In genomic region chr1:191711961-191712360, GRCh38 we compare ENCODE assay signal across 21 cellular contexts.
DNase-seq lines count a peak whose midpoint lies in the region; ATAC-seq and TF ChIP-seq lines count a peak whose summit lies in the region.
"Had no signal": no experiment of that assay in that cellular context is flagged by ENCODE, and none has a peak within 500 bp of the region (broad histone marks: within the 10 kb centered on the region; RNA-seq: fewer than 3 reads in every experiment).

No MANE protein-coding gene starts in this region.

- DNase-seq in DND-41 (no peak), smooth muscle cell (lab: John Stamatoyannopoulos, UW; ENCODE audit: unreplicated experiment) (no peak), kidney glomerular epithelial cell (lab: John Stamatoyannopoulos, UW) (no peak), aorta (no peak)
- DNase-seq: AML-193; Caco-2; Calu3; CD4-positive, alpha-beta T cell; CD8-positive, alpha-beta T cell; DMS79 treated with DMSO at 0.1 percent for 48 hours; EL; GDM1 had no signal

- H3K4me1 Mint-ChIP-seq in stimulated activated memory B cell treated with anti-CD40 and anti-IgM and Interleukin-4, amounts not matched to agents 10 μg/mL and 1 μg/mL and 100 μg/mL, for 72 hours = no peaks in the 10 kb centered on the region
- H3K4me1 Mint-ChIP-seq: B cell had no signal

- H3K36me3 Mint-ChIP-seq in stimulated activated memory B cell treated with anti-CD40 and anti-IgM and Interleukin-4, amounts not matched to agents 10 μg/mL and 1 μg/mL and 100 μg/mL, for 72 hours = no peaks in the 10 kb centered on the region
- H3K36me3 Mint-ChIP-seq: CD8-positive, alpha-beta T cell had no signal

- no peaks in the 10 kb centered on the region for H3K36me3 ChIP-seq in DND-41 (ENCODE audit: insufficient read depth, low read length)
- H3K36me3 ChIP-seq in Loucy (ENCODE audit: insufficient read depth, low read length) = no peaks in the 10 kb centered on the region
- H3K36me3 ChIP-seq in muscle layer of colon (ENCODE audit: insufficient read depth, low read length) = no peaks in the 10 kb centered on the region
- H3K36me3 ChIP-seq in smooth muscle cell (ENCODE audit: low read depth) = no peaks in the 10 kb centered on the region
- no peaks in the 10 kb centered on the region for H3K36me3 ChIP-seq in aorta (ENCODE audit: control insufficient read depth in 1 of 2, insufficient read depth in 2 of 2, low read length in 1 of 2)
- H3K36me3 ChIP-seq: BLaER1 treated with 17β-estradiol and CSF1 and Interleukin-3, amounts not matched to agents 10 nM and 100 nM had no signal

- ATAC-seq in DND-41 (ENCODE audit: insufficient read depth, low read depth) = no peak
- ATAC-seq in stimulated activated memory B cell treated with anti-CD40 and anti-IgM and Interleukin-4, amounts not matched to agents 10 μg/mL and 1 μg/mL and 100 μg/mL, for 72 hours = peak; percentile 27
- ATAC-seq in aorta (ENCODE audit: low FRiP score) = no peak
- ATAC-seq: A549; CD8-positive, alpha-beta T cell; GM12878 had no signal

- H3K79me2 ChIP-seq in DND-41 (ENCODE audit: insufficient read depth, low read length) (no peaks in the 10 kb centered on the region), Loucy (ENCODE audit: insufficient read depth, low read length) (no peaks in the 10 kb centered on the region), smooth muscle cell (ENCODE audit: low read depth) (no peaks in the 10 kb centered on the region)

- peaks cover 3% of the 10 kb centered on the region for H3K9me3 Mint-ChIP-seq in stimulated activated memory B cell treated with anti-CD40 and anti-IgM and Interleukin-4, amounts not matched to agents 10 μg/mL and 1 μg/mL and 100 μg/mL, for 72 hours

- WGBS in smooth muscle cell (ENCODE audit: low lambda C conversion rate) = 72% methylated on average over 6 of the region's 6 CpGs
- 84 to 88% methylated on average over 6 of the region's 6 CpGs for WGBS in aorta, 2 donors

- H4K20me1 ChIP-seq in DND-41 (ENCODE audit: insufficient read depth, low read length) (no peaks in the 10 kb centered on the region), Loucy (ENCODE audit: insufficient read depth, low read length, poor library complexity, severe bottlenecking) (no peaks in the 10 kb centered on the region), smooth muscle cell (ENCODE audit: low read depth) (no peaks in the 10 kb centered on the region)
- H4K20me1 ChIP-seq: BLaER1 treated with 17β-estradiol and CSF1 and Interleukin-3, amounts not matched to agents 10 nM and 100 nM had no signal

- H3K4me1 ChIP-seq in DND-41 (ENCODE audit: insufficient read depth, low read length) (peaks cover 7% of the 10 kb centered on the region; the same call in 1 of the 2 replicates), Loucy (ENCODE audit: insufficient read depth, low read length, poor library complexity, severe bottlenecking) (peaks cover 23% of the 10 kb centered on the region), muscle layer of colon (ENCODE audit: insufficient read depth, low read length) (peaks cover 4% of the 10 kb centered on the region), smooth muscle cell (ENCODE audit: low read depth) (no peaks in the 10 kb centered on the region), aorta (ENCODE audit: control insufficient read depth in 1 of 2, insufficient read depth in 2 of 2, low read length in 2 of 2) (no peaks in the 10 kb centered on the region)
- H3K4me1 ChIP-seq: A549; BLaER1 treated with 17β-estradiol and CSF1 and Interleukin-3, amounts not matched to agents 10 nM and 100 nM; Caco-2 had no signal

- TF ChIP-seq CTCF in DND-41 (IDR thresholded peaks at IDR 0.05; ENCODE audit: borderline replicate concordance, extremely low read depth, low read length, poor library complexity, severe bottlenecking) (no peak), Loucy (conservative IDR thresholded peaks at IDR 0.05; ENCODE audit: low read length) (no peak), smooth muscle cell (IDR thresholded peaks at IDR 0.05; ENCODE audit: borderline replicate concordance, insufficient read depth, poor library complexity, severe bottlenecking) (no peak)

- H3K4me3 Mint-ChIP-seq in stimulated activated memory B cell treated with anti-CD40 and anti-IgM and Interleukin-4, amounts not matched to agents 10 μg/mL and 1 μg/mL and 100 μg/mL, for 72 hours = no peak overlapping the region
- H3K4me3 Mint-ChIP-seq: B cell; CD4-positive, alpha-beta T cell; CD8-positive, alpha-beta T cell had no signal

- H2AFZ ChIP-seq in DND-41 (ENCODE audit: low read depth, low read length) (0 out of 2 replicates have a peak overlapping the region, but pooled peaks have one; percentile 33), Loucy (ENCODE audit: low read length) (peak overlapping the region; percentile 46), smooth muscle cell (ENCODE audit: low read depth) (no peak overlapping the region)

- H3K27me3 ChIP-seq in DND-41 (ENCODE audit: insufficient read depth, low read length, poor library complexity) (no peaks in the 10 kb centered on the region), Loucy (ENCODE audit: insufficient read depth, low read length, poor library complexity, severe bottlenecking) (no peaks in the 10 kb centered on the region), muscle layer of colon (ENCODE audit: control insufficient read depth in 1 of 2, insufficient read depth in 2 of 2, low read length in 2 of 2) (no peaks in the 10 kb centered on the region), smooth muscle cell (ENCODE audit: low read depth) (no peaks in the 10 kb centered on the region), aorta (ENCODE audit: control insufficient read depth in 1 of 2, insufficient read depth in 2 of 2, low read length in 1 of 2) (no peaks in the 10 kb centered on the region)
- H3K27me3 ChIP-seq: BLaER1 treated with 17β-estradiol and CSF1 and Interleukin-3, amounts not matched to agents 10 nM and 100 nM had no signal

- H3K4me3 ChIP-seq in DND-41 (ENCODE audit: low read depth in 1 of 2, low read length in 2 of 2) = no peak overlapping the region
- H3K4me3 ChIP-seq in Loucy (ENCODE audit: low read length, poor library complexity, severe bottlenecking) = no peak overlapping the region
- H3K4me3 ChIP-seq in muscle layer of colon (ENCODE audit: low read depth in 1 of 2, low read length in 2 of 2) = no peak overlapping the region
- no peak overlapping the region for H3K4me3 ChIP-seq in smooth muscle cell
- H3K4me3 ChIP-seq in aorta (ENCODE audit: low read length in 2 of 2) = no peak overlapping the region
- H3K4me3 ChIP-seq: A549; BLaER1 treated with 17β-estradiol and CSF1 and Interleukin-3, amounts not matched to agents 10 nM and 100 nM; GM12878 had no signal

- no peaks in the 10 kb centered on the region for H3K9me2 ChIP-seq in Loucy (replicated peaks; ENCODE audit: low read depth, low read length)

- no peak overlapping the region for H3K27ac Mint-ChIP-seq in stimulated activated memory B cell treated with anti-CD40 and anti-IgM and Interleukin-4, amounts not matched to agents 10 μg/mL and 1 μg/mL and 100 μg/mL, for 72 hours
- H3K27ac Mint-ChIP-seq: B cell; CD4-positive, alpha-beta T cell; CD8-positive, alpha-beta T cell had no signal

- H3K27ac ChIP-seq in DND-41 (ENCODE audit: low read length) = no peak overlapping the region
- H3K27ac ChIP-seq in muscle layer of colon (ENCODE audit: low read depth, low read length) = peak overlapping the region; percentile 43
- H3K27ac ChIP-seq in smooth muscle cell (ENCODE audit: low read depth) = no peak overlapping the region
- no peak overlapping the region for H3K27ac ChIP-seq in aorta (ENCODE audit: low read depth in 1 of 2, low read length in 2 of 2)
- H3K27ac ChIP-seq: 22Rv1; A549; BLaER1 treated with 17β-estradiol and CSF1 and Interleukin-3, amounts not matched to agents 10 nM and 100 nM; C4-2B had no signal

- peaks cover 7% of the 10 kb centered on the region; the same call in 1 of the 2 replicates for H3F3A ChIP-seq in Loucy (ENCODE audit: low read depth)
- H3F3A ChIP-seq in smooth muscle cell (ENCODE audit: low read depth) = no peaks in the 10 kb centered on the region

- H3K9ac ChIP-seq in DND-41 (ENCODE audit: low read depth, low read length) (no peak overlapping the region), Loucy (ENCODE audit: low read depth, low read length, poor library complexity, severe bottlenecking) (no peak overlapping the region), muscle layer of colon (ENCODE audit: low read length) (no peak overlapping the region), smooth muscle cell (ENCODE audit: low read depth) (no peak overlapping the region)
- H3K9ac ChIP-seq: BLaER1 treated with 17β-estradiol and CSF1 and Interleukin-3, amounts not matched to agents 10 nM and 100 nM had no signal

- H3K27me3 Mint-ChIP-seq in stimulated activated memory B cell treated with anti-CD40 and anti-IgM and Interleukin-4, amounts not matched to agents 10 μg/mL and 1 μg/mL and 100 μg/mL, for 72 hours = no peaks in the 10 kb centered on the region
- H3K27me3 Mint-ChIP-seq: B cell; CD4-positive, alpha-beta T cell had no signal

- H3K4me2 ChIP-seq in DND-41 (ENCODE audit: insufficient read depth, low read length) (no peak overlapping the region), Loucy (ENCODE audit: low read depth, low read length, poor library complexity, severe bottlenecking) (no peak overlapping the region), smooth muscle cell (no peak overlapping the region)
- H3K4me2 ChIP-seq: A549; BLaER1 treated with 17β-estradiol and CSF1 and Interleukin-3, amounts not matched to agents 10 nM and 100 nM had no signal

- intact Hi-C loops in aorta (cut with DNase I) = no loop called here

- H3K9me3 ChIP-seq in DND-41 (ENCODE audit: insufficient read depth, low read length, severe bottlenecking) (no peaks in the 10 kb centered on the region), Loucy (ENCODE audit: insufficient read depth, low read depth, low read length) (no peaks in the 10 kb centered on the region), muscle layer of colon (ENCODE audit: low read length) (no peaks in the 10 kb centered on the region), smooth muscle cell (replicated peaks; ENCODE audit: low read depth) (no peaks in the 10 kb centered on the region), aorta (ENCODE audit: control insufficient read depth, low read length) (no peaks in the 10 kb centered on the region)
- H3K9me3 ChIP-seq: A549; BLaER1 treated with 17β-estradiol and CSF1 and Interleukin-3, amounts not matched to agents 10 nM and 100 nM; Caco-2 had no signal
